9 cellular contexts compared by ENCODE assay signal in genomic region chr13:60981407-60981806, GRCh38.
"Had no signal": no experiment of that assay in that cellular context is flagged by ENCODE, and none has a peak within 500 bp of the region (broad histone marks: within the 10 kb centered on the region; RNA-seq: fewer than 3 reads in every experiment).

No MANE protein-coding gene starts in this region.

- H3K4me3 ChIP-seq: GM23248, GM23338, HAP-1 had no signal

- H3K4me3 Mint-ChIP-seq: GM23338, H9, HFFc6 had no signal

- H3K9ac ChIP-seq: GM23248 had no signal

- DNase-seq: GM23248, GOT3, H7, H9, HCEC 1CT, HFFc6 had no signal

- H3K4me2 ChIP-seq: GM23338 had no signal

- H3K36me3 ChIP-seq: HAP-1 had no signal

- H2AFZ ChIP-seq: GM23248, GM23338 had no signal

- H3K27ac Mint-ChIP-seq: GM23338, H9, HFFc6 had no signal

- H3K27ac ChIP-seq: GM23248 had no signal

- H3K4me1 Mint-ChIP-seq: GM23338, H9 had no signal

- H3K4me1 ChIP-seq: HAP-1 had no signal

- H3K9me3 ChIP-seq: HAP-1 had no signal

- ATAC-seq: GM23338, HCT116 had no signal
